10 cellular contexts compared by ENCODE assay signal in the genomic region with DNA sequence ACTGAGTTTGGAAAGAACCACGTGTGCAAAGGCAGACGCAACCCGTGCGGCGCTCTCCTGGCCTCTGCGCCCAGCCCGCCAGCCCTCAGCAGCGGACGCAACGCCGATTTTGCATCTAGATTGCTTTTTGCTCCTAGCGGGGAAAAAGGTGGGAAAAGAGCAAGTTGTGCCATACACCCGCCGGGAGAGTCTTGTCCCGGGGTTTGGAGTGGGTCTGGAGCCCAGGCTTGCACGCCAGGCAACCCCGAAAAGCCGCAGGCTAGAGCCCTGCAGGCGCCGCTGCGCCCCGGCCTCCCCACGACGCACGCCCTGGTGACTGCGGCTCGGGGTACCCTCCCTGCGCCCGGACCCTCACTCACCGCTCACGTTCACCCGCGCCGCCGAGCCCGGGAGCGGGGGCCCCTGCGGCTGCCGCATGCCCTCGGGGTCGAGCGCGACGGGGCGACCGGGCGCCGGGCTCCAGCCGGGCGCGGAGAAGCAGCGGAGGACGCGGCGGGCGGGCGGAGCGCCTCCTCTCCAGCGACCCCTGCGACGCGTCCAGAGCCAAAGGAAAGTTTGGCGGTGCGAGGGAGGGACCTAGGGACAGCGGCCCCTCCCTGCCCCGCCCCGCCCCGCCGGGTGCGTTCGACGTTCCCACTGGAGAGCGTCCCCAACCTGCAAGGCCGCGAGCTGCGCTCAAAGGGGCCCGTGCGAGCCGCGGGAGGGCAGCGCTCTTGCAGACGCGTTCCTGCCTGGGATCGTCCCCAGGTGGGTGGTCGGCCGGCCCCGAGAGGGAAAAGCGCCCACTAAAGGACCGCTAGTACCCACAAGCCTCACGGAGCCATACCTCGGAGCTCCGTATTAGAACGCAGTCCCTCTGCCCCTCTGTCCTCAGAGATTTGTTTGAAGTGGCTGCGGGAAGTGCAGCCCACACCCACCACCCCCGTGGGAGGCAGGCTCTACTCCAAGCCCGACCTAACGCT. TPM values are rescaled to one million over a fixed set of nuclear protein-coding genes. Genes with fewer than 3 reads are reported as not detected.
A peak's percentile ranks its signal among the peaks of the same experiment; 100 is the strongest.
DNase-seq lines count a peak whose midpoint lies in the region; ATAC-seq, FAIRE-seq and TF ChIP-seq lines count a peak whose summit lies in the region.
"Had no signal": no experiment of that assay in that cellular context is flagged by ENCODE, and none has a peak within 500 bp of the region (broad histone marks: within the 10 kb centered on the region; RNA-seq: fewer than 3 reads in every experiment).

A gene with protein sequence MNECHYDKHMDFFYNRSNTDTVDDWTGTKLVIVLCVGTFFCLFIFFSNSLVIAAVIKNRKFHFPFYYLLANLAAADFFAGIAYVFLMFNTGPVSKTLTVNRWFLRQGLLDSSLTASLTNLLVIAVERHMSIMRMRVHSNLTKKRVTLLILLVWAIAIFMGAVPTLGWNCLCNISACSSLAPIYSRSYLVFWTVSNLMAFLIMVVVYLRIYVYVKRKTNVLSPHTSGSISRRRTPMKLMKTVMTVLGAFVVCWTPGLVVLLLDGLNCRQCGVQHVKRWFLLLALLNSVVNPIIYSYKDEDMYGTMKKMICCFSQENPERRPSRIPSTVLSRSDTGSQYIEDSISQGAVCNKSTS (minus strand): TSS at position 550 of the 962 bp plus-strand sequence. CDS start 27,086 bp downstream, outside the sequence.

- TF ChIP-seq CTCF in GM13976 (IDR thresholded peaks at IDR 0.05; ENCODE audit: borderline replicate concordance, control extremely low read depth, extremely low read depth, insufficient read depth, missing control alignments) = no peak
- TF ChIP-seq CTCF in astrocyte of the spinal cord (IDR thresholded peaks at IDR 0.05; ENCODE audit: low read depth, low read length) = no peak
- no peak for TF ChIP-seq CTCF in kidney (IDR thresholded peaks at IDR 0.05; ENCODE audit: borderline replicate concordance, extremely low read depth, insufficient read depth)

- H3K4me3 ChIP-seq in astrocyte of the spinal cord (ENCODE audit: low read depth, low read length) = peak within 1 kb of the TSS; percentile 20
- H3K4me3 ChIP-seq in kidney (ENCODE audit: low read length in 2 of 2) = no peak within 1 kb of the TSS

- no peak for FAIRE-seq in kidney (lab: Jason Lieb, UNC)

- intact Hi-C loops in kidney (cut with DNase I) = no loop called here

- no peak within 1 kb of the TSS for H3K9ac ChIP-seq in kidney (ENCODE audit: low read length in 2 of 2)
- H3K9ac ChIP-seq: KMS-11 had no signal

- no peak within 1 kb of the TSS for H3K27ac ChIP-seq in kidney (ENCODE audit: low read depth in 2 of 2, low read length in 2 of 2)
- H3K27ac ChIP-seq: KMS-11 had no signal

- in situ Hi-C loops in GM13976 (cut with MboI; ENCODE audit: low sequenced_read_pairs, unreplicated experiment) (no loop called here), astrocyte of the spinal cord (cut with HindIII; ENCODE audit: low sequenced_read_pairs) (no loop called here)

- ATAC-seq in stimulated activated naive CD8-positive, alpha-beta T cell treated with anti-CD3 and anti-CD28 coated beads, Interleukin-15, Interleukin-2, amounts not matched to agents 100 U/mL and 50 U/mL, for 24 hours = peak; percentile 68
- no peak for ATAC-seq in GM21576 (IDR thresholded peaks at IDR 0.05; ENCODE audit: unreplicated experiment)
- no peak for ATAC-seq in GM19023 (IDR thresholded peaks at IDR 0.05; ENCODE audit: unreplicated experiment)

- H3K4me1 ChIP-seq in kidney (ENCODE audit: control insufficient read depth in 1 of 2, insufficient read depth in 1 of 2, low read depth in 1 of 2, low read length in 2 of 2) = no peaks in the 10 kb centered on the region

- H3K36me3 ChIP-seq in kidney (ENCODE audit: control insufficient read depth in 1 of 2, insufficient read depth in 2 of 2, low read length in 2 of 2) = no peaks in the 10 kb centered on the region

- no peaks in the 10 kb centered on the region for H3K9me3 ChIP-seq in kidney (ENCODE audit: control insufficient read depth in 1 of 2, low read length in 2 of 2)

- DNase-seq in GM13976 (ENCODE audit: low spot score) (peak; percentile 36), NOMO-1 (lab: John Stamatoyannopoulos, UW; ENCODE audit: unreplicated experiment in 2 of 2) (peak; percentile 67 to 68), astrocyte of the spinal cord (ENCODE audit: low read depth, low spot score) (no peak), kidney (peak; percentile 68), dedifferentiated amniotic fluid mesenchymal stem cell (ENCODE audit: extremely low spot score) (no peak)
- peak; percentile 49 for DNase-seq in stimulated activated naive CD8-positive, alpha-beta T cell treated with anti-CD3 and anti-CD28 coated beads, Interleukin-15, Interleukin-2, amounts not matched to agents 100 U/mL and 50 U/mL, for 24 hours

RNA-seq across cellular contexts. Expression of the gene that starts here (rescaled TPM):
- 0.22 TPM for total RNA-seq in kidney
- polyA plus RNA-seq in kidney (ENCODE audit: insufficient read depth, low read depth, low replicate concordance) = not detected
- total RNA-seq: myocyte had no signal

Comparison
In these comparisons a context has a peak if more than half of its experiments do, and no peak if none do; other contexts are left out.
1. Peak in DNase-seq in kidney; RNA of the gene not detected or under 1 TPM.
2. DNase-seq: peak in GM13976 (single experiment), NOMO-1 (2 of 2) and stimulated activated naive CD8-positive, alpha-beta T cell treated with anti-CD3 and anti-CD28 coated beads, Interleukin-15, Interleukin-2, amounts not matched to agents 100 U/mL and 50 U/mL, for 24 hours (single experiment); none in astrocyte of the spinal cord (single experiment) and dedifferentiated amniotic fluid mesenchymal stem cell (single experiment).